In the genomic region with DNA sequence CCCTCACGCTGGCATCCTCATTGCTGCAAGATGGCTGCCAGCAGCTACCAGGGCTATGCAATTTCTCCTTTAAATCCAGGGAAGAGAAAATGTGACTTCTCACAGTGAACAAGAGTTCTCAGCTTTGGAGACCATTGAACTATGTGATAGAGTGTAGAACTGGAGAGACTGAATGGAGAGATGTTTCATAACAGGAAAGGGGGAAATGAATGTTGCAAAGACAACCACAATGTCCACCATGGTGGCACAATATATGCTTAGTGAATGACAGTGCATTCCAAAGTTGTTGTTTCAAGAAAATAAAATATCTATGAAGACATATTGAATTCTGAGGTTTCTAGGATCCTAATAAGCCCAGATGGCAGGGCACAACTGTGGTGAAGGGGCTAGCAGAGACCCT, we compare ENCODE assay signal across 15 cellular contexts.
"Had no signal": no experiment of that assay in that cellular context is flagged by ENCODE, and none has a peak within 500 bp of the region (broad histone marks: within the 10 kb centered on the region; RNA-seq: fewer than 3 reads in every experiment).

No MANE protein-coding gene starts in this region.

- H3K27me3 Mint-ChIP-seq: dendritic cell treated with granulocyte-macrophage colony-stimulating factor and Interleukin-4, amounts not matched to agents 40 ng/mL and 50 ng/mL, for 4 days had no signal

- H3K27ac ChIP-seq: breast epithelium, esophagus muscularis mucosa, prostate gland, testis had no signal

- H3K36me3 ChIP-seq: breast epithelium, esophagus muscularis mucosa, prostate gland had no signal

- H3K4me3 ChIP-seq: breast epithelium, esophagus muscularis mucosa, prostate gland, testis had no signal

- H3K4me1 Mint-ChIP-seq: activated CD4-positive, alpha-beta T cell treated with anti-CD3 and anti-CD28 coated beads for 36 hours; activated naive CD4-positive, alpha-beta T cell treated with anti-CD3 and anti-CD28 coated beads, Interleukin-2, amount 50 U/mL, for 24 hours; nephron progenitor cell had no signal

- H3K9me3 Mint-ChIP-seq: activated naive CD4-positive, alpha-beta T cell treated with anti-CD3 and anti-CD28 coated beads, Interleukin-2, amount 50 U/mL, for 24 hours; nephron progenitor cell; type B pancreatic cell had no signal

- H3K9me3 ChIP-seq: breast epithelium, esophagus muscularis mucosa, prostate gland, testis had no signal

- H3K4me1 ChIP-seq: breast epithelium, esophagus muscularis mucosa, prostate gland, testis had no signal

- H3K4me3 Mint-ChIP-seq: activated CD4-positive, alpha-beta T cell treated with anti-CD3 and anti-CD28 coated beads for 36 hours; activated naive CD4-positive, alpha-beta T cell treated with anti-CD3 and anti-CD28 coated beads, Interleukin-2, amount 50 U/mL, for 24 hours; dendritic cell treated with granulocyte-macrophage colony-stimulating factor and Interleukin-4, amounts not matched to agents 40 ng/mL and 50 ng/mL, for 4 days; nephron progenitor cell; type B pancreatic cell had no signal

- DNase-seq: activated CD4-positive, alpha-beta T cell treated with anti-CD3 and anti-CD28 coated beads for 36 hours; activated CD4-positive, alpha-beta T cell treated with anti-CD3 and anti-CD28 coated beads, Interleukin-2, amount 50 U/mL, for 48 hours; activated gamma-delta T cell; effector CD8-positive, alpha-beta T cell; left ventricle myocardium superior; nephron progenitor cell; right cardiac atrium; stimulated activated CD4-positive, alpha-beta T cell treated with anti-CD3 and anti-CD28 coated beads, Interleukin-2, amount 100 ng/mL, for 24 hours; testis had no signal

- H3K27ac Mint-ChIP-seq: activated CD4-positive, alpha-beta T cell treated with anti-CD3 and anti-CD28 coated beads for 36 hours; activated naive CD4-positive, alpha-beta T cell treated with anti-CD3 and anti-CD28 coated beads, Interleukin-2, amount 50 U/mL, for 24 hours; dendritic cell treated with granulocyte-macrophage colony-stimulating factor and Interleukin-4, amounts not matched to agents 40 ng/mL and 50 ng/mL, for 4 days; nephron progenitor cell; type B pancreatic cell had no signal

- H3K36me3 Mint-ChIP-seq: type B pancreatic cell had no signal

- H3K27me3 ChIP-seq: breast epithelium, testis had no signal
